Comparison of ENCODE assay signal across 8 cellular contexts in the genomic region with DNA sequence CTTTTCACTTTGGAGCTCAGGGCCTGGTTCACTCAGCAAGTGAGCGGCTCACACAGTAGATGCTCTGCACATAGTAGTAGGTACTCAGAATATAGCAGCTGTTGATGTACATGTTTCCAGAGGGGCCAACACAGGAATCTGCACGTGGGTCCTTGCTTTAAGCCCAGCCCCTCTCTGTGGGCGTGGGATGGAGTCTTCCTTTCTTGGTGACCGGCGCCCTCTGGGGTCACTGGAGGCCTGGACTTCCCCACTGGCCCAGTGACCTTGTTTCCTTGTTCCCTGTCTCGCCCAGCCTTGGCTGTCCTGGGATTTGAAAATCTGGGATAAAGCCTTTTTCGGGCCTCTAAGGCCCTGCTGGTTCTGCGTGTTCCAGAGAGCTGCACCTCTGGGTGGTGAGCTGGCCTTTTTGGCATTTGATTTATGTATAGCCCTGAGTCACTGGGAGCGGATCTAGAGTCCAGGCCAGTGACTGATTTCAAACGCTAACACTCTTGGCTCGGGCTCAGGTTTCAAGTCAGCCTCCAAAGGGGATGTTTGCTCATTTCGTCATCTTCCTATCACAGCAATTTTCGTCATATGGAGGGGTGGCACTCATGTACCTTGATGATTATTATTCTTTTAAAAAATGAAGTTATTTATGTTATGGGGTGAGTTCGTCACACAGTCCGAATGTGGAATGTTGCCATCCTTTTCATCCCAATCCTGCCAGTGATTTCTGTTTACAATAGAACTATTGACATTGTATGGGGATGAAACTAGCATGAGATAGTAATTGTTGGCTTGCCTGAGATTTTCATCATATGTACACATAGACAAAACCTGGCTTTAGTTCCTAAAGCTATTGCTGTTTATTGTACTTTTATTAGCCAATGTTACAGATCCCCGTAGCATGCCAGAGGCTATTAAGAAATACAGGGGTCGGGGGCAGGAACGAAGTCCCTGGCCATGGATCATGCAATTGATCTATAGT.
DNase-seq lines count a peak whose midpoint lies in the region; ATAC-seq and TF ChIP-seq lines count a peak whose summit lies in the region.

No MANE protein-coding gene starts in this region.

- ATAC-seq in CD8-positive, alpha-beta T cell, result no peak

- H3K79me2 ChIP-seq in mammary epithelial cell (ENCODE audit: insufficient read depth, low read length), result peaks cover 51% of the 10 kb centered on the region

- peak; percentile 100 for DNase-seq in GM04504 (ENCODE audit: low read depth)
- DNase-seq in NCI-H510A treated with DMSO at 0.1 percent for 48 hours (lab: John Stamatoyannopoulos, UW), result peak; percentile 76
- peak; percentile 99 for DNase-seq in mammary epithelial cell
- DNase-seq in islet precursor cell, result peak; percentile 96
- DNase-seq in stomach, result peak; percentile 88
- no peak for DNase-seq in stimulated activated naive CD4-positive, alpha-beta T cell (lab: John Stamatoyannopoulos, UW)
- DNase-seq in stimulated activated CD4-positive, alpha-beta T cell treated with anti-CD3 and anti-CD28 coated beads, Interleukin-2, amount 100 ng/mL, for 48 hours, result no peak
- DNase-seq in CD8-positive, alpha-beta T cell, result no peak

- peak overlapping the region; percentile 88 for H3K27ac ChIP-seq in mammary epithelial cell (ENCODE audit: insufficient read depth, low read depth, low read length)
- H3K27ac ChIP-seq in stomach, result peak overlapping the region; percentile 67 to 92 (median 87)
- no peak overlapping the region for H3K27ac ChIP-seq in CD8-positive, alpha-beta T cell (ENCODE audit: low read depth, low read length)

- no peak for TF ChIP-seq EP300 in stomach (IDR thresholded peaks at IDR 0.05)

- H3K4me1 Mint-ChIP-seq in CD8-positive, alpha-beta T cell (ENCODE audit: low read depth), result peaks cover 47% of the 10 kb centered on the region

- TF ChIP-seq POLR2A in stomach (IDR thresholded peaks at IDR 0.05), result no peak

- intact Hi-C loops in mammary epithelial cell (cut with micrococcal nuclease), result loop anchor here (2.0 to 10.0 kb wide), 3 partner anchors 68 to 352 kb away; no protein-coding TSS in a partner anchor
- intact Hi-C loops in stomach (cut with DNase I; ENCODE audit: low total_unique reads), result loop anchor here (10.0 kb wide), 1 partner anchor 52 kb away; no protein-coding TSS in a partner anchor
- intact Hi-C loops in CD8-positive, alpha-beta T cell (cut with DNase I, micrococcal nuclease), result no loop called here

- H3K4me3 Mint-ChIP-seq in CD8-positive, alpha-beta T cell, result no peak overlapping the region

- H3K9me3 ChIP-seq in mammary epithelial cell (replicated peaks; ENCODE audit: insufficient read depth, low read length) (no peaks in the 10 kb centered on the region), stomach (no peaks in the 10 kb centered on the region)
- no peaks in the 10 kb centered on the region for H3K9me3 ChIP-seq in CD8-positive, alpha-beta T cell (ENCODE audit: low read length)

- H3K27me3 Mint-ChIP-seq in CD8-positive, alpha-beta T cell (ENCODE audit: low read depth), result no peaks in the 10 kb centered on the region

- CTCF ChIA-PET in mammary epithelial cell (lab: Charles Lee; ENCODE audit: low non-redundant PET), result no interaction called here
- CTCF ChIA-PET in CD8-positive, alpha-beta T cell (lab: Charles Lee), result no interaction called here

- H3K4me3 ChIP-seq in mammary epithelial cell (replicated peaks in 1 of 3; ENCODE audit: insufficient read depth in 1 of 3, low read depth in 2 of 3, low read length in 3 of 3) (peak overlapping the region in 1 of 3 experiments; percentile 28), stomach (no peak overlapping the region)
- no peak overlapping the region for H3K4me3 ChIP-seq in CD8-positive, alpha-beta T cell (ENCODE audit: low read depth, low read length)

- H3K27ac Mint-ChIP-seq in CD8-positive, alpha-beta T cell, result no peak overlapping the region

- in situ Hi-C loops in mammary epithelial cell (cut with MboI; ENCODE audit: low sequenced_read_pairs in 2 of 2), result no loop called here

- 25% methylated on average over 13 of the region's 18 CpGs for WGBS in mammary epithelial cell (ENCODE audit: low coverage, missing lambda C conversion rate)
- WGBS in stomach, 5 donors, result 25 to 34% (median 25%) methylated on average over 18 of the region's 18 CpGs

- peak overlapping the region; percentile 29 for H2AFZ ChIP-seq in mammary epithelial cell (ENCODE audit: low read depth, low read length)

- no peaks in the 10 kb centered on the region for H3K27me3 ChIP-seq in mammary epithelial cell (ENCODE audit: insufficient read depth, low read length)
- H3K27me3 ChIP-seq in stomach, result no peaks in the 10 kb centered on the region
- H3K27me3 ChIP-seq in CD8-positive, alpha-beta T cell (ENCODE audit: insufficient read depth, low read length), result no peaks in the 10 kb centered on the region

- H3K36me3 Mint-ChIP-seq in CD8-positive, alpha-beta T cell, result no peaks in the 10 kb centered on the region

- peak overlapping the region; percentile 85 for H3K9ac ChIP-seq in mammary epithelial cell (ENCODE audit: insufficient read depth, low read length)

- POLR2A ChIA-PET in CD8-positive, alpha-beta T cell (lab: Charles Lee), result no interaction called here

- H3K36me3 ChIP-seq in mammary epithelial cell (ENCODE audit: insufficient read depth, low read length) (no peaks in the 10 kb centered on the region), stomach (no peaks in the 10 kb centered on the region)
- H3K36me3 ChIP-seq in CD8-positive, alpha-beta T cell (ENCODE audit: insufficient read depth, low read length), result no peaks in the 10 kb centered on the region

- H3K4me1 ChIP-seq in mammary epithelial cell (ENCODE audit: insufficient read depth, low read length) (peaks cover 26% of the 10 kb centered on the region), stomach (peaks cover 43 to 88% (median 76%) of the 10 kb centered on the region in 4 donors)
- H3K4me1 ChIP-seq in CD8-positive, alpha-beta T cell (ENCODE audit: insufficient read depth, low read length), result peaks cover 37% of the 10 kb centered on the region

- H4K20me1 ChIP-seq in mammary epithelial cell (ENCODE audit: insufficient read depth, low read length), result peaks cover 2% of the 10 kb centered on the region

- TF ChIP-seq CTCF in mammary epithelial cell (conservative IDR thresholded peaks at IDR 0.05 in 1 of 2, IDR thresholded peaks at IDR 0.05 in 1 of 2; ENCODE audit: extremely low read depth in 1 of 2, insufficient read depth in 1 of 2, low read depth in 1 of 2, low read length in 2 of 2) (no peak), stomach (IDR thresholded peaks at IDR 0.05) (no peak)
- TF ChIP-seq CTCF in CD8-positive, alpha-beta T cell (IDR thresholded peaks at IDR 0.05), result no peak

- H3K4me2 ChIP-seq in mammary epithelial cell (ENCODE audit: insufficient read depth, low read depth, low read length), result peak overlapping the region; percentile 81

- dilution Hi-C loops in mammary epithelial cell (cut with HindIII; ENCODE audit: low sequenced_read_pairs), result no loop called here

- TSS peak; percentile 90 for BruUV-seq in mammary epithelial cell (replicated peaks; lab: Mats Ljungman, UMichigan)

- H3K9me3 Mint-ChIP-seq in CD8-positive, alpha-beta T cell, result no peaks in the 10 kb centered on the region

Comparison
In these comparisons a context has a peak if more than half of its experiments do, and no peak if none do; other contexts are left out.
1. DNase-seq: peak in GM04504 (single experiment), NCI-H510A treated with DMSO at 0.1 percent for 48 hours (single experiment), mammary epithelial cell (single experiment), islet precursor cell (single experiment) and stomach (single experiment); none in stimulated activated naive CD4-positive, alpha-beta T cell (0 of 6), stimulated activated CD4-positive, alpha-beta T cell treated with anti-CD3 and anti-CD28 coated beads, Interleukin-2, amount 100 ng/mL, for 48 hours (0 of 2) and CD8-positive, alpha-beta T cell (0 of 7).
2. intact Hi-C loops: an anchor here in mammary epithelial cell (2.0 to 10.0 kb wide) and stomach (10.0 kb wide); none called in CD8-positive, alpha-beta T cell.